In genomic region chr6:29016559-29017427, GRCh38 we compare ENCODE assay signal across 8 cellular contexts.
DNase-seq lines count a peak whose midpoint lies in the region; ATAC-seq and TF ChIP-seq lines count a peak whose summit lies in the region.

No MANE protein-coding gene starts in this region.

- DNase-seq in AG09309 (ENCODE audit: low read depth) (peak; percentile 39), NCI-H2227 treated with DMSO at 0.1 percent for 48 hours (lab: John Stamatoyannopoulos, UW) (peak; percentile 87), choroid plexus epithelial cell (ENCODE audit: low read depth) (peak; percentile 88), kidney tubule cell (ENCODE audit: low spot score) (peak; percentile 76)
- DNase-seq in activated CD4-positive, CD25-positive, alpha-beta regulatory T cell treated with anti-CD3 and anti-CD28 coated beads, Interleukin-2, amount 50 U/mL, for 72 hours, result peak; percentile 81
- peak; percentile 68 to 71 for DNase-seq in stimulated activated CD4-positive, alpha-beta T cell treated with anti-CD3 and anti-CD28 coated beads, Interleukin-1b, Interleukin-23, amount 100 ng/mL, for 1 hour (ENCODE audit: low read depth in 2 of 2)

- peak overlapping the region; percentile 55 for H3K4me3 ChIP-seq in AG09309 (ENCODE audit: control insufficient read depth, low read depth, low read length)
- H3K4me3 ChIP-seq in choroid plexus epithelial cell (ENCODE audit: low read depth, low read length), result peak overlapping the region; percentile 60

- TF ChIP-seq CTCF in AG09309 (IDR thresholded peaks at IDR 0.05; ENCODE audit: control insufficient read depth, insufficient read depth, low read depth, low read length, missing control alignments) (peak; percentile 79), choroid plexus epithelial cell (conservative IDR thresholded peaks at IDR 0.05; ENCODE audit: low read depth, low read length) (peak; percentile 91)

- ATAC-seq in GM18870 (IDR thresholded peaks at IDR 0.05; ENCODE audit: unreplicated experiment) (peak; percentile 50), HG03139 (IDR thresholded peaks at IDR 0.05; ENCODE audit: unreplicated experiment) (peak; percentile 71)

Comparison
In these comparisons a context has a peak if more than half of its experiments do, and no peak if none do; other contexts are left out.
1. Peak in every context shown above with its lines: DNase-seq, ATAC-seq and H3K4me3 ChIP-seq.